ENCODE assay signal across 1 cellular context in genomic region chr14:77023001-77023996, GRCh38.
TF ChIP-seq lines count a peak whose summit lies in the region.

No MANE protein-coding gene starts in this region.

TF ChIP-seq in GM12878, 131 proteins besides CTCF, POLR2A, EP300 and RAD21 (continued from another document and continues in another):
- TF ChIP-seq, protein P1, sequence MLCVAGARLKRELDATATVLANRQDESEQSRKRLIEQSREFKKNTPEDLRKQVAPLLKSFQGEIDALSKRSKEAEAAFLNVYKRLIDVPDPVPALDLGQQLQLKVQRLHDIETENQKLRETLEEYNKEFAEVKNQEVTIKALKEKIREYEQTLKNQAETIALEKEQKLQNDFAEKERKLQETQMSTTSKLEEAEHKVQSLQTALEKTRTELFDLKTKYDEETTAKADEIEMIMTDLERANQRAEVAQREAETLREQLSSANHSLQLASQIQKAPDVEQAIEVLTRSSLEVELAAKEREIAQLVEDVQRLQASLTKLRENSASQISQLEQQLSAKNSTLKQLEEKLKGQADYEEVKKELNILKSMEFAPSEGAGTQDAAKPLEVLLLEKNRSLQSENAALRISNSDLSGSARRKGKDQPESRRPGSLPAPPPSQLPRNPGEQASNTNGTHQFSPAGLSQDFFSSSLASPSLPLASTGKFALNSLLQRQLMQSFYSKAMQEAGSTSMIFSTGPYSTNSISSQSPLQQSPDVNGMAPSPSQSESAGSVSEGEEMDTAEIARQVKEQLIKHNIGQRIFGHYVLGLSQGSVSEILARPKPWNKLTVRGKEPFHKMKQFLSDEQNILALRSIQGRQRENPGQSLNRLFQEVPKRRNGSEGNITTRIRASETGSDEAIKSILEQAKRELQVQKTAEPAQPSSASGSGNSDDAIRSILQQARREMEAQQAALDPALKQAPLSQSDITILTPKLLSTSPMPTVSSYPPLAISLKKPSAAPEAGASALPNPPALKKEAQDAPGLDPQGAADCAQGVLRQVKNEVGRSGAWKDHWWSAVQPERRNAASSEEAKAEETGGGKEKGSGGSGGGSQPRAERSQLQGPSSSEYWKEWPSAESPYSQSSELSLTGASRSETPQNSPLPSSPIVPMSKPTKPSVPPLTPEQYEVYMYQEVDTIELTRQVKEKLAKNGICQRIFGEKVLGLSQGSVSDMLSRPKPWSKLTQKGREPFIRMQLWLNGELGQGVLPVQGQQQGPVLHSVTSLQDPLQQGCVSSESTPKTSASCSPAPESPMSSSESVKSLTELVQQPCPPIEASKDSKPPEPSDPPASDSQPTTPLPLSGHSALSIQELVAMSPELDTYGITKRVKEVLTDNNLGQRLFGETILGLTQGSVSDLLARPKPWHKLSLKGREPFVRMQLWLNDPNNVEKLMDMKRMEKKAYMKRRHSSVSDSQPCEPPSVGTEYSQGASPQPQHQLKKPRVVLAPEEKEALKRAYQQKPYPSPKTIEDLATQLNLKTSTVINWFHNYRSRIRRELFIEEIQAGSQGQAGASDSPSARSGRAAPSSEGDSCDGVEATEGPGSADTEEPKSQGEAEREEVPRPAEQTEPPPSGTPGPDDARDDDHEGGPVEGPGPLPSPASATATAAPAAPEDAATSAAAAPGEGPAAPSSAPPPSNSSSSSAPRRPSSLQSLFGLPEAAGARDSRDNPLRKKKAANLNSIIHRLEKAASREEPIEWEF (IDR thresholded peaks at IDR 0.05; ENCODE audit: insufficient replicate concordance, low read depth, low read length) = no peak
- TF ChIP-seq SRF (IDR thresholded peaks at IDR 0.05; ENCODE audit: low read depth in 2 of 2, low read length in 2 of 2) = no peak
- TF ChIP-seq RB1 (IDR thresholded peaks at IDR 0.05; ENCODE audit: borderline replicate concordance) = no peak
- no peak for TF ChIP-seq KAT2A (conservative IDR thresholded peaks at IDR 0.05; ENCODE audit: control insufficient read depth, low read depth, low read length)
- no peak for TF ChIP-seq YBX1 (IDR thresholded peaks at IDR 0.05)
- TF ChIP-seq MTA2 (IDR thresholded peaks at IDR 0.05; ENCODE audit: low read depth) = peak; percentile 58; the same call in 1 of the 2 replicates
- peak; percentile 17; the same call in 1 of the 2 replicates for TF ChIP-seq PAX5 (IDR thresholded peaks at IDR 0.05; ENCODE audit: borderline replicate concordance, low read depth, low read length)
- TF ChIP-seq SP1 (IDR thresholded peaks at IDR 0.05; ENCODE audit: low read depth, low read length) = no peak
- no peak for TF ChIP-seq RFX5 (IDR thresholded peaks at IDR 0.05; ENCODE audit: low read depth, low read length)
- peak; percentile 28; the same call in 1 of the 2 replicates for TF ChIP-seq JUNB (IDR thresholded peaks at IDR 0.05)
- 0 out of 2 replicates have a peak, but pooled peaks have one; percentile 11 for TF ChIP-seq MEF2A (IDR thresholded peaks at IDR 0.05; ENCODE audit: insufficient read depth, low read depth, low read length)
- TF ChIP-seq, protein P2, sequence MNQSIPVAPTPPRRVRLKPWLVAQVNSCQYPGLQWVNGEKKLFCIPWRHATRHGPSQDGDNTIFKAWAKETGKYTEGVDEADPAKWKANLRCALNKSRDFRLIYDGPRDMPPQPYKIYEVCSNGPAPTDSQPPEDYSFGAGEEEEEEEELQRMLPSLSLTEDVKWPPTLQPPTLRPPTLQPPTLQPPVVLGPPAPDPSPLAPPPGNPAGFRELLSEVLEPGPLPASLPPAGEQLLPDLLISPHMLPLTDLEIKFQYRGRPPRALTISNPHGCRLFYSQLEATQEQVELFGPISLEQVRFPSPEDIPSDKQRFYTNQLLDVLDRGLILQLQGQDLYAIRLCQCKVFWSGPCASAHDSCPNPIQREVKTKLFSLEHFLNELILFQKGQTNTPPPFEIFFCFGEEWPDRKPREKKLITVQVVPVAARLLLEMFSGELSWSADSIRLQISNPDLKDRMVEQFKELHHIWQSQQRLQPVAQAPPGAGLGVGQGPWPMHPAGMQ (IDR thresholded peaks at IDR 0.05; ENCODE audit: borderline replicate concordance) = no peak
- TF ChIP-seq ATF7 (IDR thresholded peaks at IDR 0.05; ENCODE audit: low read depth) = 0 out of 2 replicates have a peak, but pooled peaks have one; percentile 19
- no peak for TF ChIP-seq ZBTB4 (CRISPR knock-in tag; IDR thresholded peaks at IDR 0.05)
- TF ChIP-seq PAX8 (IDR thresholded peaks at IDR 0.05) = no peak
- TF ChIP-seq GATAD2B (conservative IDR thresholded peaks at IDR 0.05; ENCODE audit: low read depth) = no peak
- no peak for TF ChIP-seq TCF3 (IDR thresholded peaks at IDR 0.05; ENCODE audit: borderline replicate concordance, insufficient read depth, low read depth, low read length)
- TF ChIP-seq DPF2 (IDR thresholded peaks at IDR 0.05) = 0 out of 2 replicates have a peak, but pooled peaks have one; percentile 45
- peak; percentile 31; the same call in 1 of the 2 replicates for TF ChIP-seq RUNX3 (IDR thresholded peaks at IDR 0.05; ENCODE audit: low read length)
- TF ChIP-seq, protein P3, sequence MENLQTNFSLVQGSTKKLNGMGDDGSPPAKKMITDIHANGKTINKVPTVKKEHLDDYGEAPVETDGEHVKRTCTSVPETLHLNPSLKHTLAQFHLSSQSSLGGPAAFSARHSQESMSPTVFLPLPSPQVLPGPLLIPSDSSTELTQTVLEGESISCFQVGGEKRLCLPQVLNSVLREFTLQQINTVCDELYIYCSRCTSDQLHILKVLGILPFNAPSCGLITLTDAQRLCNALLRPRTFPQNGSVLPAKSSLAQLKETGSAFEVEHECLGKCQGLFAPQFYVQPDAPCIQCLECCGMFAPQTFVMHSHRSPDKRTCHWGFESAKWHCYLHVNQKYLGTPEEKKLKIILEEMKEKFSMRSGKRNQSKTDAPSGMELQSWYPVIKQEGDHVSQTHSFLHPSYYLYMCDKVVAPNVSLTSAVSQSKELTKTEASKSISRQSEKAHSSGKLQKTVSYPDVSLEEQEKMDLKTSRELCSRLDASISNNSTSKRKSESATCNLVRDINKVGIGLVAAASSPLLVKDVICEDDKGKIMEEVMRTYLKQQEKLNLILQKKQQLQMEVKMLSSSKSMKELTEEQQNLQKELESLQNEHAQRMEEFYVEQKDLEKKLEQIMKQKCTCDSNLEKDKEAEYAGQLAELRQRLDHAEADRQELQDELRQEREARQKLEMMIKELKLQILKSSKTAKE (IDR thresholded peaks at IDR 0.05; ENCODE audit: low read depth, poor library complexity, severe bottlenecking) = no peak
- no peak for TF ChIP-seq MEF2B (IDR thresholded peaks at IDR 0.05; ENCODE audit: partially characterized antibody, poor library complexity, severe bottlenecking)
- TF ChIP-seq, protein P4, sequence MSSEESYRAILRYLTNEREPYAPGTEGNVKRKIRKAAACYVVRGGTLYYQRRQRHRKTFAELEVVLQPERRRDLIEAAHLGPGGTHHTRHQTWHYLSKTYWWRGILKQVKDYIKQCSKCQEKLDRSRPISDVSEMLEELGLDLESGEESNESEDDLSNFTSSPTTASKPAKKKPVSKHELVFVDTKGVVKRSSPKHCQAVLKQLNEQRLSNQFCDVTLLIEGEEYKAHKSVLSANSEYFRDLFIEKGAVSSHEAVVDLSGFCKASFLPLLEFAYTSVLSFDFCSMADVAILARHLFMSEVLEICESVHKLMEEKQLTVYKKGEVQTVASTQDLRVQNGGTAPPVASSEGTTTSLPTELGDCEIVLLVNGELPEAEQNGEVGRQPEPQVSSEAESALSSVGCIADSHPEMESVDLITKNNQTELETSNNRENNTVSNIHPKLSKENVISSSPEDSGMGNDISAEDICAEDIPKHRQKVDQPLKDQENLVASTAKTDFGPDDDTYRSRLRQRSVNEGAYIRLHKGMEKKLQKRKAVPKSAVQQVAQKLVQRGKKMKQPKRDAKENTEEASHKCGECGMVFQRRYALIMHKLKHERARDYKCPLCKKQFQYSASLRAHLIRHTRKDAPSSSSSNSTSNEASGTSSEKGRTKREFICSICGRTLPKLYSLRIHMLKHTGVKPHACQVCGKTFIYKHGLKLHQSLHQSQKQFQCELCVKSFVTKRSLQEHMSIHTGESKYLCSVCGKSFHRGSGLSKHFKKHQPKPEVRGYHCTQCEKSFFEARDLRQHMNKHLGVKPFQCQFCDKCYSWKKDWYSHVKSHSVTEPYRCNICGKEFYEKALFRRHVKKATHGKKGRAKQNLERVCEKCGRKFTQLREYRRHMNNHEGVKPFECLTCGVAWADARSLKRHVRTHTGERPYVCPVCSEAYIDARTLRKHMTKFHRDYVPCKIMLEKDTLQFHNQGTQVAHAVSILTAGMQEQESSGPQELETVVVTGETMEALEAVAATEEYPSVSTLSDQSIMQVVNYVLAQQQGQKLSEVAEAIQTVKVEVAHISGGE (CRISPR knock-in tag; IDR thresholded peaks at IDR 0.05) = no peak
- TF ChIP-seq SIX5 (IDR thresholded peaks at IDR 0.05; ENCODE audit: low read depth, low read length, severe bottlenecking) = no peak
- no peak for TF ChIP-seq BCL11A (IDR thresholded peaks at IDR 0.05; ENCODE audit: low read depth, low read length)
- TF ChIP-seq IKZF1 (conservative IDR thresholded peaks at IDR 0.05) = peak; percentile 79; the same call in 1 of the 2 replicates
- no peak for TF ChIP-seq IRF3 (IDR thresholded peaks at IDR 0.05)
- TF ChIP-seq CHD2 (IDR thresholded peaks at IDR 0.05; ENCODE audit: borderline replicate concordance, low read depth, low read length) = no peak
- no peak for TF ChIP-seq YY1 (IDR thresholded peaks at IDR 0.05; ENCODE audit: low read depth, low read length)
- TF ChIP-seq E2F8 (IDR thresholded peaks at IDR 0.05; ENCODE audit: low read depth, partially characterized antibody) = no peak
- peak; percentile 85 to 91 for TF ChIP-seq BHLHE40 (IDR thresholded peaks at IDR 0.05; ENCODE audit: borderline replicate concordance in 1 of 2, low read depth in 2 of 2, low read length in 1 of 2)
- TF ChIP-seq ETV6 (conservative IDR thresholded peaks at IDR 0.05 in 1 of 2, IDR thresholded peaks at IDR 0.05 in 1 of 2; ENCODE audit: borderline replicate concordance in 1 of 2, low read depth in 1 of 2) = no peak
- TF ChIP-seq ZBTB33 (IDR thresholded peaks at IDR 0.05) = no peak
- no peak for TF ChIP-seq ATF3 (IDR thresholded peaks at IDR 0.05; ENCODE audit: borderline replicate concordance, extremely low read depth, low read depth, low read length)
- no peak for TF ChIP-seq CEBPB (IDR thresholded peaks at IDR 0.05; ENCODE audit: borderline replicate concordance in 1 of 2, low read depth in 2 of 2, low read length in 2 of 2)
- 0 out of 2 replicates have a peak, but pooled peaks have one; percentile 28 for TF ChIP-seq ZNF24 (IDR thresholded peaks at IDR 0.05)
- TF ChIP-seq NR2C2 (IDR thresholded peaks at IDR 0.05; ENCODE audit: borderline replicate concordance, control insufficient read depth, insufficient read length, low read depth) = no peak
